17 cellular contexts compared by ENCODE assay signal in the genomic region with DNA sequence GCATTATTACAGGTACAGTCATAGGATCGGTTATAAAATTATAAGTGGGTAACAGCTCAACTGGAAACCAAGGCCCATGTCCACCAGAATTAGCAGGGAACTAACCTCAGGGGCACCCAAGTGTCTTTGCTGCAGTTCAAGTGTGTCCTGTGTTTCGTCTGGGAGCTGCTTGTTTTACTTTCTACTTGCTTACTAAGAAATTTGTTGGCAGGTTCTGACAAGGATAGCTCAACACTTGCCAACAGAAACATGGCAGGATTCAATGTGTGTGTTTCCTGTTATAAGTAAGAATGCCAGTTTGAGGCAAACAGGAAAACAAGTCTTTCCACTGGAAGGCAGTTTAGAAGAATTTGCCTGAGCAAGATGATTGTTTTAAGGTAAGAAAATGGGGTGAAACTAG.
DNase-seq lines count a peak whose midpoint lies in the region; ATAC-seq and TF ChIP-seq lines count a peak whose summit lies in the region.
"Had no signal": no experiment of that assay in that cellular context is flagged by ENCODE, and none has a peak within 500 bp of the region (broad histone marks: within the 10 kb centered on the region; RNA-seq: fewer than 3 reads in every experiment).

No MANE protein-coding gene starts in this region.

- peaks cover 30% of the 10 kb centered on the region for H3K79me1 ChIP-seq in mesenchymal stem cell (replicated peaks; ENCODE audit: low read length, poor library complexity, severe bottlenecking)

- H3K23ac ChIP-seq in mesenchymal stem cell (ENCODE audit: low read length in 2 of 2) = no peak overlapping the region

- intact Hi-C loops in esophagus muscularis mucosa (cut with DNase I) = no loop called here

- H2BK5ac ChIP-seq in mesenchymal stem cell (ENCODE audit: low read depth, low read length, poor library complexity, severe bottlenecking) = no peak overlapping the region

- H3K4me1 ChIP-seq in mesenchymal stem cell (ENCODE audit: control insufficient read depth, insufficient read depth, low read depth, low read length) (peaks cover 4% of the 10 kb centered on the region), esophagus muscularis mucosa (peaks cover 0 to 16% (median 7%) of the 10 kb centered on the region in 4 donors)

- H3K36me3 Mint-ChIP-seq in T-helper 17 cell (ENCODE audit: low read depth) = no peaks in the 10 kb centered on the region
- H3K36me3 Mint-ChIP-seq: memory B cell had no signal

- H3K4me3 Mint-ChIP-seq in T-helper 17 cell = no peak overlapping the region
- H3K4me3 Mint-ChIP-seq: endodermal cell; memory B cell; T-helper 2 cell treated with Interferon-gamma antibody and Interleukin-4, amounts not matched to agents 5 μg/mL and 100 μg/mL, for 36 hours had no signal

- DNase-seq in Ammon's horn (ENCODE audit: low spot score) (peak; percentile 43), T-helper 17 cell (no peak), epithelial cell of prostate (ENCODE audit: low read depth, low spot score) (peak; percentile 39), mesenchymal stem cell (peak; percentile 13), HEK293T (ENCODE audit: extremely low spot score) (no peak), esophagus muscularis mucosa (ENCODE audit: extremely low spot score) (no peak), HCEC 1CT (no peak)
- DNase-seq in effector CD8-positive, alpha-beta T cell (lab: John Stamatoyannopoulos, UW) = no peak
- DNase-seq: activated T-cell treated with anti-CD3 and anti-CD28 coated beads, Interleukin-2, amount 50 U/mL, for 48 hours; DMS153; MV-4-11; NCI-H748 treated with DMSO at 0.1 percent for 48 hours; nucleus accumbens; stimulated activated CD4-positive, alpha-beta T cell treated with anti-CD3 and anti-CD28 coated beads, Interleukin-12 subunit alpha, Interleukin-12 subunit beta, amount 100 ng/mL, for 4 hours had no signal

- no peak overlapping the region for H4K8ac ChIP-seq in mesenchymal stem cell (ENCODE audit: low read length)

- no peak overlapping the region for H2AFZ ChIP-seq in mesenchymal stem cell (ENCODE audit: low read depth, low read length)

- H3K27me3 Mint-ChIP-seq in T-helper 17 cell = no peaks in the 10 kb centered on the region
- H3K27me3 Mint-ChIP-seq: memory B cell had no signal

- no peak overlapping the region for H4K91ac ChIP-seq in mesenchymal stem cell (ENCODE audit: low read length)

- H3K27ac ChIP-seq in epithelial cell of prostate = no peak overlapping the region
- no peak overlapping the region for H3K27ac ChIP-seq in mesenchymal stem cell (ENCODE audit: low read length, poor library complexity, severe bottlenecking)
- H3K27ac ChIP-seq in esophagus muscularis mucosa (replicated peaks in 1 of 4) = no peak overlapping the region

- no peak for TF ChIP-seq POLR2A in esophagus muscularis mucosa (IDR thresholded peaks at IDR 0.05; ENCODE audit: low read depth)

- no peak overlapping the region for H2AK5ac ChIP-seq in mesenchymal stem cell (ENCODE audit: low read length, severe bottlenecking)

- H3K4me3 ChIP-seq in mesenchymal stem cell (ENCODE audit: insufficient read depth in 1 of 2, low read depth in 1 of 2, low read length in 2 of 2) (peak overlapping the region in 1 of 2 experiments; percentile 1), esophagus muscularis mucosa (no peak overlapping the region)

- no peak overlapping the region for H3K18ac ChIP-seq in mesenchymal stem cell (ENCODE audit: low read depth in 1 of 2, low read length in 2 of 2)

- no peak for TF ChIP-seq CTCF in esophagus muscularis mucosa (IDR thresholded peaks at IDR 0.05)

- H3K4ac ChIP-seq in mesenchymal stem cell (ENCODE audit: low read depth in 1 of 2, low read length in 2 of 2) = no peak overlapping the region

- H3K4me2 ChIP-seq in mesenchymal stem cell (ENCODE audit: low read length, poor library complexity, severe bottlenecking) = no peak overlapping the region

- H2BK12ac ChIP-seq in mesenchymal stem cell (ENCODE audit: low read length in 2 of 2) = no peak overlapping the region

- no peak overlapping the region for H3K9ac ChIP-seq in mesenchymal stem cell (ENCODE audit: low read length)

- no peaks in the 10 kb centered on the region for H3K36me3 ChIP-seq in mesenchymal stem cell (ENCODE audit: control insufficient read depth in 1 of 2, insufficient read depth in 2 of 2, low read depth in 1 of 2, low read length in 2 of 2)
- no peaks in the 10 kb centered on the region for H3K36me3 ChIP-seq in esophagus muscularis mucosa

- H3K27me3 ChIP-seq in mesenchymal stem cell (ENCODE audit: control insufficient read depth in 1 of 2, insufficient read depth in 1 of 2, low read length in 2 of 2) = no peaks in the 10 kb centered on the region
- H3K27me3 ChIP-seq in esophagus muscularis mucosa = no peaks in the 10 kb centered on the region

- 80% methylated on average over 2 of the region's 2 CpGs for WGBS in mesenchymal stem cell
- whole genome bisulfite sequencing in esophagus muscularis mucosa = 56% methylated on average over 2 of the region's 2 CpGs

- POLR2A ChIA-PET in HEK293T (lab: Yijun Ruan, JAX) = no interaction called here

- no peaks in the 10 kb centered on the region for H3K9me3 ChIP-seq in T-helper 17 cell (ENCODE audit: control insufficient read depth, low read length, poor library complexity, severe bottlenecking)
- no peaks in the 10 kb centered on the region for H3K9me3 ChIP-seq in mesenchymal stem cell (ENCODE audit: control insufficient read depth, low read length)
- H3K9me3 ChIP-seq in esophagus muscularis mucosa = no peaks in the 10 kb centered on the region

- no peak overlapping the region for H2BK120ac ChIP-seq in mesenchymal stem cell (ENCODE audit: low read depth, low read length)

- no peak overlapping the region for H2BK15ac ChIP-seq in mesenchymal stem cell (ENCODE audit: low read depth, poor library complexity, severe bottlenecking)

- no peak for TF ChIP-seq EP300 in esophagus muscularis mucosa (IDR thresholded peaks at IDR 0.05)

- H3K27ac Mint-ChIP-seq in T-helper 17 cell = peak overlapping the region; percentile 79
- H3K27ac Mint-ChIP-seq: endodermal cell; memory B cell; T-helper 2 cell treated with Interferon-gamma antibody and Interleukin-4, amounts not matched to agents 5 μg/mL and 100 μg/mL, for 36 hours had no signal

- ATAC-seq in T-helper 17 cell = no peak

- CTCF ChIA-PET in HEK293T (lab: Yijun Ruan, JAX) = no interaction called here

- H3K4me1 Mint-ChIP-seq in T-helper 17 cell = peaks cover 29% of the 10 kb centered on the region

- H3K14ac ChIP-seq in mesenchymal stem cell (ENCODE audit: low read length in 2 of 2) = no peak overlapping the region

TF ChIP-seq in HEK293T, 16 proteins besides CTCF, POLR2A, EP300 and RAD21:
- TF ChIP-seq ELF4 (IDR thresholded peaks at IDR 0.05) (no peak), LEF1 (IDR thresholded peaks at IDR 0.05; ENCODE audit: borderline replicate concordance) (no peak), FOXK2 (IDR thresholded peaks at IDR 0.05) (no peak), ZNF384 (IDR thresholded peaks at IDR 0.05) (no peak), FOXA1 (IDR thresholded peaks at IDR 0.05) (no peak), CTBP1 (IDR thresholded peaks at IDR 0.05; ENCODE audit: borderline replicate concordance) (no peak)
- TF ChIP-seq, protein P1, sequence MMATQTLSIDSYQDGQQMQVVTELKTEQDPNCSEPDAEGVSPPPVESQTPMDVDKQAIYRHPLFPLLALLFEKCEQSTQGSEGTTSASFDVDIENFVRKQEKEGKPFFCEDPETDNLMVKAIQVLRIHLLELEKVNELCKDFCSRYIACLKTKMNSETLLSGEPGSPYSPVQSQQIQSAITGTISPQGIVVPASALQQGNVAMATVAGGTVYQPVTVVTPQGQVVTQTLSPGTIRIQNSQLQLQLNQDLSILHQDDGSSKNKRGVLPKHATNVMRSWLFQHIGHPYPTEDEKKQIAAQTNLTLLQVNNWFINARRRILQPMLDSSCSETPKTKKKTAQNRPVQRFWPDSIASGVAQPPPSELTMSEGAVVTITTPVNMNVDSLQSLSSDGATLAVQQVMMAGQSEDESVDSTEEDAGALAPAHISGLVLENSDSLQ (IDR thresholded peaks at IDR 0.05) = no peak
TF ChIP-seq in HEK293T: peak in this region for 0.

Comparison
In these comparisons a context has a peak if more than half of its experiments do, and no peak if none do; other contexts are left out.
1. DNase-seq: peak in Ammon's horn (single experiment), epithelial cell of prostate (single experiment) and mesenchymal stem cell (single experiment); none in T-helper 17 cell (0 of 3), HEK293T (single experiment), esophagus muscularis mucosa (single experiment), HCEC 1CT (single experiment) and effector CD8-positive, alpha-beta T cell (single experiment).